Comparison of ENCODE assay signal across 2 cellular contexts in the genomic region with DNA sequence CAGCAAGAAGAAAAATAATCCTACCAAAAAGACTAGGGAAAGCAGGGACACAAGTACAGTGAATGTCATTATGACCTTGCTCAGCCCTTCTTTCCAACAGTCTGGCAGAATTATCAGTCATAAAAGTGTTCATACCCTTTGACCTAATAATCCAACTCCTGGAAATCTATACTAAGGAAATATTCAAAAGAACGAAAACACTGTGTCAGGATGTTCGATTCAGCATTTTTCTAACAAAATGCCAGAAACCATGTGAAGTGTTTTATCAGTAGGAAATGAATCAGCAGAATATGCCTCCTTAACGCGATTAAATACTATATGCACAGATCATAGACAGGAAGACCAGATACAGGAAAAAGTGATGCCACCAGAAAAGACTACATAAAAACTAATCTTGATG.
TF ChIP-seq lines count a peak whose summit lies in the region.

No MANE protein-coding gene starts in this region.

TF ChIP-seq in SK-N-SH treated with all-trans-retinoic acid at 6 μM for 48 hours, 23 proteins besides CTCF, POLR2A, EP300 and RAD21:
- TF ChIP-seq, protein P1, sequence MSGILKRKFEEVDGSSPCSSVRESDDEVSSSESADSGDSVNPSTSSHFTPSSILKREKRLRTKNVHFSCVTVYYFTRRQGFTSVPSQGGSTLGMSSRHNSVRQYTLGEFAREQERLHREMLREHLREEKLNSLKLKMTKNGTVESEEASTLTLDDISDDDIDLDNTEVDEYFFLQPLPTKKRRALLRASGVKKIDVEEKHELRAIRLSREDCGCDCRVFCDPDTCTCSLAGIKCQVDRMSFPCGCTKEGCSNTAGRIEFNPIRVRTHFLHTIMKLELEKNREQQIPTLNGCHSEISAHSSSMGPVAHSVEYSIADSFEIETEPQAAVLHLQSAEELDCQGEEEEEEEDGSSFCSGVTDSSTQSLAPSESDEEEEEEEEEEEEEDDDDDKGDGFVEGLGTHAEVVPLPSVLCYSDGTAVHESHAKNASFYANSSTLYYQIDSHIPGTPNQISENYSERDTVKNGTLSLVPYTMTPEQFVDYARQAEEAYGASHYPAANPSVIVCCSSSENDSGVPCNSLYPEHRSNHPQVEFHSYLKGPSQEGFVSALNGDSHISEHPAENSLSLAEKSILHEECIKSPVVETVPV (CRISPR knock-in tag; IDR thresholded peaks at IDR 0.05), result no peak
- TF ChIP-seq ZNF70 (CRISPR knock-in tag; IDR thresholded peaks at IDR 0.05), result no peak
- no peak for TF ChIP-seq OSR1 (CRISPR knock-in tag; IDR thresholded peaks at IDR 0.05)
- no peak for TF ChIP-seq RARB (CRISPR knock-in tag; IDR thresholded peaks at IDR 0.05)
- no peak for TF ChIP-seq SNAI2 (CRISPR knock-in tag; IDR thresholded peaks at IDR 0.05)
- TF ChIP-seq CSDC2 (CRISPR knock-in tag; IDR thresholded peaks at IDR 0.05), result no peak
- TF ChIP-seq GLIS3 (CRISPR knock-in tag; IDR thresholded peaks at IDR 0.05), result no peak
- TF ChIP-seq, protein P2, sequence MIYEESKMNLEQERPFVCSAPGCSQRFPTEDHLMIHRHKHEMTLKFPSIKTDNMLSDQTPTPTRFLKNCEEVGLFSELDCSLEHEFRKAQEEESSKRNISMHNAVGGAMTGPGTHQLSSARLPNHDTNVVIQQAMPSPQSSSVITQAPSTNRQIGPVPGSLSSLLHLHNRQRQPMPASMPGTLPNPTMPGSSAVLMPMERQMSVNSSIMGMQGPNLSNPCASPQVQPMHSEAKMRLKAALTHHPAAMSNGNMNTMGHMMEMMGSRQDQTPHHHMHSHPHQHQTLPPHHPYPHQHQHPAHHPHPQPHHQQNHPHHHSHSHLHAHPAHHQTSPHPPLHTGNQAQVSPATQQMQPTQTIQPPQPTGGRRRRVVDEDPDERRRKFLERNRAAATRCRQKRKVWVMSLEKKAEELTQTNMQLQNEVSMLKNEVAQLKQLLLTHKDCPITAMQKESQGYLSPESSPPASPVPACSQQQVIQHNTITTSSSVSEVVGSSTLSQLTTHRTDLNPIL (CRISPR knock-in tag; IDR thresholded peaks at IDR 0.05; ENCODE audit: low read depth), result no peak
- TF ChIP-seq ARNTL (CRISPR knock-in tag; IDR thresholded peaks at IDR 0.05; ENCODE audit: borderline replicate concordance, low read depth), result no peak
- TF ChIP-seq, protein P3, sequence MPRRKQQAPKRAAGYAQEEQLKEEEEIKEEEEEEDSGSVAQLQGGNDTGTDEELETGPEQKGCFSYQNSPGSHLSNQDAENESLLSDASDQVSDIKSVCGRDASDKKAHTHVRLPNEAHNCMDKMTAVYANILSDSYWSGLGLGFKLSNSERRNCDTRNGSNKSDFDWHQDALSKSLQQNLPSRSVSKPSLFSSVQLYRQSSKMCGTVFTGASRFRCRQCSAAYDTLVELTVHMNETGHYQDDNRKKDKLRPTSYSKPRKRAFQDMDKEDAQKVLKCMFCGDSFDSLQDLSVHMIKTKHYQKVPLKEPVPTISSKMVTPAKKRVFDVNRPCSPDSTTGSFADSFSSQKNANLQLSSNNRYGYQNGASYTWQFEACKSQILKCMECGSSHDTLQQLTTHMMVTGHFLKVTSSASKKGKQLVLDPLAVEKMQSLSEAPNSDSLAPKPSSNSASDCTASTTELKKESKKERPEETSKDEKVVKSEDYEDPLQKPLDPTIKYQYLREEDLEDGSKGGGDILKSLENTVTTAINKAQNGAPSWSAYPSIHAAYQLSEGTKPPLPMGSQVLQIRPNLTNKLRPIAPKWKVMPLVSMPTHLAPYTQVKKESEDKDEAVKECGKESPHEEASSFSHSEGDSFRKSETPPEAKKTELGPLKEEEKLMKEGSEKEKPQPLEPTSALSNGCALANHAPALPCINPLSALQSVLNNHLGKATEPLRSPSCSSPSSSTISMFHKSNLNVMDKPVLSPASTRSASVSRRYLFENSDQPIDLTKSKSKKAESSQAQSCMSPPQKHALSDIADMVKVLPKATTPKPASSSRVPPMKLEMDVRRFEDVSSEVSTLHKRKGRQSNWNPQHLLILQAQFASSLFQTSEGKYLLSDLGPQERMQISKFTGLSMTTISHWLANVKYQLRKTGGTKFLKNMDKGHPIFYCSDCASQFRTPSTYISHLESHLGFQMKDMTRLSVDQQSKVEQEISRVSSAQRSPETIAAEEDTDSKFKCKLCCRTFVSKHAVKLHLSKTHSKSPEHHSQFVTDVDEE (CRISPR knock-in tag; IDR thresholded peaks at IDR 0.05), result no peak
- TF ChIP-seq ZC3H10 (CRISPR knock-in tag; IDR thresholded peaks at IDR 0.05), result no peak
- no peak for TF ChIP-seq TOX (CRISPR knock-in tag; IDR thresholded peaks at IDR 0.05; ENCODE audit: borderline replicate concordance)
- TF ChIP-seq ISL1 (CRISPR knock-in tag; IDR thresholded peaks at IDR 0.05), result no peak
- no peak; the same call in 1 of the 2 replicates for TF ChIP-seq TCF4 (CRISPR knock-in tag; IDR thresholded peaks at IDR 0.05; ENCODE audit: borderline replicate concordance)
- TF ChIP-seq, protein P4, sequence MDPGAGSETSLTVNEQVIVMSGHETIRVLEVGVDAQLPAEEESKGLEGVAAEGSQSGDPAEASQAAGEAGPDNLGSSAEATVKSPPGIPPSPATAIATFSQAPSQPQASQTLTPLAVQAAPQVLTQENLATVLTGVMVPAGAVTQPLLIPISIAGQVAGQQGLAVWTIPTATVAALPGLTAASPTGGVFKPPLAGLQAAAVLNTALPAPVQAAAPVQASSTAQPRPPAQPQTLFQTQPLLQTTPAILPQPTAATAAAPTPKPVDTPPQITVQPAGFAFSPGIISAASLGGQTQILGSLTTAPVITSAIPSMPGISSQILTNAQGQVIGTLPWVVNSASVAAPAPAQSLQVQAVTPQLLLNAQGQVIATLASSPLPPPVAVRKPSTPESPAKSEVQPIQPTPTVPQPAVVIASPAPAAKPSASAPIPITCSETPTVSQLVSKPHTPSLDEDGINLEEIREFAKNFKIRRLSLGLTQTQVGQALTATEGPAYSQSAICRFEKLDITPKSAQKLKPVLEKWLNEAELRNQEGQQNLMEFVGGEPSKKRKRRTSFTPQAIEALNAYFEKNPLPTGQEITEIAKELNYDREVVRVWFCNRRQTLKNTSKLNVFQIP (CRISPR knock-in tag; IDR thresholded peaks at IDR 0.05; ENCODE audit: borderline replicate concordance, low read depth), result no peak
- TF ChIP-seq ESRRG (CRISPR knock-in tag; IDR thresholded peaks at IDR 0.05), result no peak

TF ChIP-seq in endothelial cell of umbilical vein, 7 proteins besides CTCF, POLR2A, EP300 and RAD21:
- TF ChIP-seq, protein P5, sequence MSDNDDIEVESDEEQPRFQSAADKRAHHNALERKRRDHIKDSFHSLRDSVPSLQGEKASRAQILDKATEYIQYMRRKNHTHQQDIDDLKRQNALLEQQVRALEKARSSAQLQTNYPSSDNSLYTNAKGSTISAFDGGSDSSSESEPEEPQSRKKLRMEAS (IDR thresholded peaks at IDR 0.05; ENCODE audit: insufficient read depth, insufficient read length), result no peak
- peak; percentile 52 for TF ChIP-seq FOS (IDR thresholded peaks at IDR 0.05; ENCODE audit: borderline replicate concordance, insufficient read depth, low read length)
- TF ChIP-seq GATA2 (IDR thresholded peaks at IDR 0.05; ENCODE audit: insufficient read depth, insufficient read length, low read depth, low read length), result peak; percentile 78
- TF ChIP-seq JUN (IDR thresholded peaks at IDR 0.05; ENCODE audit: borderline replicate concordance, insufficient read depth, insufficient read length, low read depth), result peak; percentile 34
- TF ChIP-seq POLR2AphosphoS5 (IDR thresholded peaks at IDR 0.05; ENCODE audit: insufficient read depth, low read depth, low read length), result no peak
- no peak for TF ChIP-seq EZH2 (IDR thresholded peaks at IDR 0.05; ENCODE audit: borderline replicate concordance, low read depth, low read length, severe bottlenecking)
TF ChIP-seq in endothelial cell of umbilical vein: peak in this region for 3.
